ENCODE assay signal across 9 cellular contexts in genomic region chr3:31536417-31536991, GRCh38. TPM values are rescaled to one million over a fixed set of nuclear protein-coding genes. Genes with fewer than 3 reads are reported as not detected.
DNase-seq lines count a peak whose midpoint lies in the region; ATAC-seq and TF ChIP-seq lines count a peak whose summit lies in the region.
"Had no signal": no experiment of that assay in that cellular context is flagged by ENCODE, and none has a peak within 500 bp of the region (broad histone marks: within the 10 kb centered on the region; RNA-seq: fewer than 3 reads in every experiment).

No MANE protein-coding gene starts in this region.

- TF ChIP-seq CTCF in HFFc6 (IDR thresholded peaks at IDR 0.05) (no peak), lower lobe of right lung (IDR thresholded peaks at IDR 0.05) (no peak)

- intact Hi-C loops in activated T-helper 1 cell treated with anti-CD3 and anti-CD28 coated beads, Interleukin-12 subunit alpha, Interleukin-12 subunit beta, Interleukin-2, Interleukin-4 antibody, amounts not matched to agents 30 ng/mL and 10 ng/mL and 1 ng/mL, durations not matched to agents 14 hours and 24 hours and 36 hours (cut with micrococcal nuclease): loop anchor here (1.0 to 10.0 kb wide), 4 partner anchors 378 to 1148 kb away; partner anchors contain the start of genes CNOT10, OSBPL10 and ZNF860
- intact Hi-C loops in lower lobe of right lung (cut with DNase I): no loop called here

- no peaks in the 10 kb centered on the region for H3K9me3 Mint-ChIP-seq in HFFc6
- no peaks in the 10 kb centered on the region for H3K9me3 Mint-ChIP-seq in activated T-helper 1 cell treated with anti-CD3 and anti-CD28 coated beads, Interleukin-12 subunit alpha, Interleukin-12 subunit beta, Interleukin-2, Interleukin-4 antibody, amounts not matched to agents 30 ng/mL and 10 ng/mL and 1 ng/mL, durations not matched to agents 14 hours and 24 hours and 36 hours

- H3K27me3 ChIP-seq in BLaER1 (no peaks in the 10 kb centered on the region), lower lobe of right lung (ENCODE audit: low read depth) (no peaks in the 10 kb centered on the region), MG63 (no peaks in the 10 kb centered on the region)

- no peak for ATAC-seq in lower lobe of right lung
- no peak for ATAC-seq in GM21825 (IDR thresholded peaks at IDR 0.05; ENCODE audit: unreplicated experiment)

- peak overlapping the region; percentile 88 for H3K4me2 ChIP-seq in BLaER1

- H3K4me1 ChIP-seq in BLaER1 (peaks cover 42% of the 10 kb centered on the region), lower lobe of right lung (peaks cover 68% of the 10 kb centered on the region)

- H3K9ac ChIP-seq in BLaER1: peak overlapping the region; percentile 99

- peak overlapping the region; percentile 99 for H3K27ac ChIP-seq in BLaER1
- no peak overlapping the region for H3K27ac ChIP-seq in lower lobe of right lung

- DNase-seq in HFFc6 (no peak), lower lobe of right lung (no peak), MG63 (no peak), NCI-H128 (lab: John Stamatoyannopoulos, UW; ENCODE audit: unreplicated experiment) (no peak), EL (no peak)
- no peak for DNase-seq in activated T-helper 1 cell treated with anti-CD3 and anti-CD28 coated beads, Interleukin-12 subunit alpha, Interleukin-12 subunit beta, Interleukin-2, Interleukin-4 antibody, amounts not matched to agents 30 ng/mL and 10 ng/mL and 1 ng/mL, durations not matched to agents 14 hours and 24 hours and 36 hours (ENCODE audit: low spot score)
- DNase-seq: NCI-H1694 had no signal

- H3K27me3 Mint-ChIP-seq in HFFc6 (ENCODE audit: insufficient read depth): 0 out of 2 replicates have a peak, but pooled peaks cover 2% of the 10 kb centered on the region
- H3K27me3 Mint-ChIP-seq in activated T-helper 1 cell treated with anti-CD3 and anti-CD28 coated beads, Interleukin-12 subunit alpha, Interleukin-12 subunit beta, Interleukin-2, Interleukin-4 antibody, amounts not matched to agents 30 ng/mL and 10 ng/mL and 1 ng/mL, durations not matched to agents 14 hours and 24 hours and 36 hours (ENCODE audit: insufficient read depth): no peaks in the 10 kb centered on the region

- H4K20me1 ChIP-seq in BLaER1: peaks cover 87% of the 10 kb centered on the region

- peaks cover 4% of the 10 kb centered on the region; the same call in 1 of the 2 replicates for H3K36me3 Mint-ChIP-seq in HFFc6 (ENCODE audit: low read depth)
- H3K36me3 Mint-ChIP-seq in activated T-helper 1 cell treated with anti-CD3 and anti-CD28 coated beads, Interleukin-12 subunit alpha, Interleukin-12 subunit beta, Interleukin-2, Interleukin-4 antibody, amounts not matched to agents 30 ng/mL and 10 ng/mL and 1 ng/mL, durations not matched to agents 14 hours and 24 hours and 36 hours (ENCODE audit: low read depth): peaks cover 21% of the 10 kb centered on the region

- peak overlapping the region; percentile 56 for H3K4me3 Mint-ChIP-seq in HFFc6
- peak overlapping the region; percentile 99 for H3K4me3 Mint-ChIP-seq in activated T-helper 1 cell treated with anti-CD3 and anti-CD28 coated beads, Interleukin-12 subunit alpha, Interleukin-12 subunit beta, Interleukin-2, Interleukin-4 antibody, amounts not matched to agents 30 ng/mL and 10 ng/mL and 1 ng/mL, durations not matched to agents 14 hours and 24 hours and 36 hours

- H3K36me3 ChIP-seq in BLaER1: peaks cover 31% of the 10 kb centered on the region
- no peaks in the 10 kb centered on the region for H3K36me3 ChIP-seq in lower lobe of right lung
- H3K36me3 ChIP-seq in MG63: no peaks in the 10 kb centered on the region; the same call in 1 of the 2 replicates

- H3K9me3 ChIP-seq in BLaER1 (peaks cover 2% of the 10 kb centered on the region; the same call in 1 of the 2 replicates), lower lobe of right lung (no peaks in the 10 kb centered on the region), MG63 (no peaks in the 10 kb centered on the region)

- H3K4me1 Mint-ChIP-seq in HFFc6 (ENCODE audit: low read depth): peaks cover 54% of the 10 kb centered on the region
- peaks cover 64% of the 10 kb centered on the region for H3K4me1 Mint-ChIP-seq in activated T-helper 1 cell treated with anti-CD3 and anti-CD28 coated beads, Interleukin-12 subunit alpha, Interleukin-12 subunit beta, Interleukin-2, Interleukin-4 antibody, amounts not matched to agents 30 ng/mL and 10 ng/mL and 1 ng/mL, durations not matched to agents 14 hours and 24 hours and 36 hours (ENCODE audit: low read depth)

- H3K27ac Mint-ChIP-seq in HFFc6: no peak overlapping the region
- H3K27ac Mint-ChIP-seq in activated T-helper 1 cell treated with anti-CD3 and anti-CD28 coated beads, Interleukin-12 subunit alpha, Interleukin-12 subunit beta, Interleukin-2, Interleukin-4 antibody, amounts not matched to agents 30 ng/mL and 10 ng/mL and 1 ng/mL, durations not matched to agents 14 hours and 24 hours and 36 hours: peak overlapping the region; percentile 77

- H3K4me3 ChIP-seq in BLaER1: peak overlapping the region; percentile 98
- peak overlapping the region; percentile 90 for H3K4me3 ChIP-seq in lower lobe of right lung
- H3K4me3 ChIP-seq in MG63: no peak overlapping the region

RNA-seq across cellular contexts. Expression of gene STT3B, which starts 3.8 kb away (rescaled TPM):
- total RNA-seq in HFFc6 (2021; fragmentation: NEBNext Ultra II Directional; extraction: Animal tissue kit (Norgen Biotek cat#: 25700)): 100 to 1,000 TPM; 124 to 153 (median 135) TPM
- 140 and 147 TPM in 2 replicates for total RNA-seq in activated T-helper 1 cell treated with anti-CD3 and anti-CD28 coated beads, Interleukin-12 subunit alpha, Interleukin-12 subunit beta, Interleukin-2, Interleukin-4 antibody, amounts not matched to agents 30 ng/mL and 10 ng/mL and 1 ng/mL, durations not matched to agents 14 hours and 24 hours and 36 hours
- 106 TPM for total RNA-seq in lower lobe of right lung
- total RNA-seq in MG63 (2014; rRNA removed; shearing (Covaris generic); ENCODE audit: low replicate concordance): 74.7 and 123 TPM in 2 replicates
